Comparison of ENCODE assay signal across 31 cellular contexts in the genomic region with DNA sequence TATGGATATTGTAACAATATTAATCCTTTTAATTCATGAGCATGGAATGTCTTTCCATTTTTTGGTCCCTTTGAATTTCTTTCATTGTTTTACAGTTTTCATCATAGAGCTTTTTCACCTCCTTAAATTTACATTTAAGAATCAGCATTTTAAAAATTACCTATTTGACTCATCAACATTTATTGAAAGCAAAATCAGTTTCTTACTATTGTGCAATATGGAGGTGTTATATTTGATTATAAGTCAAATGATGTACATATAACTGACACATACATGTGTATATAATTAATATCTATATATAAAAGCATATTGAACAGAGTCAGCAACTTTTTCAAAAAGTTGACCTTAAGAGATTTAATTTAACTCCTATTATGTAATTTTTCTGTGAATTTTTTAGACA.
"Had no signal": no experiment of that assay in that cellular context is flagged by ENCODE, and none has a peak within 500 bp of the region (broad histone marks: within the 10 kb centered on the region; RNA-seq: fewer than 3 reads in every experiment).

No MANE protein-coding gene starts in this region.

- FAIRE-seq: astrocyte had no signal

- H3K36me3 ChIP-seq: adrenal gland, brain microvascular endothelial cell, breast epithelium had no signal

- H3K4me3 ChIP-seq: adrenal gland, body of pancreas, breast epithelium had no signal

- ATAC-seq: activated CD8-positive, alpha-beta T cell treated with anti-CD3 and anti-CD28 coated beads for 36 hours; activated naive CD4-positive, alpha-beta T cell treated with anti-CD3 and anti-CD28 coated beads, Interleukin-2, amount 50 U/mL, for 72 hours; activated T-cell treated with anti-CD3 and anti-CD28 coated beads, Interleukin-2, amount 50 U/mL, for 4 hours; activated T-cell treated with anti-CD3 and anti-CD28 coated beads, Interleukin-2, amount 50 U/mL, for 72 hours; activated T-helper 17 cell treated with anti-CD3 and anti-CD28 coated beads, Interleukin-2, amount 50 U/mL, for 72 hours; body of pancreas had no signal

- H3K27me3 ChIP-seq: adrenal gland, body of pancreas, brain microvascular endothelial cell, breast epithelium had no signal

- DNase-seq: activated B cell treated with CpG ODN at 0.5 μM for 24 hours; activated CD4-positive, alpha-beta memory T cell treated with anti-CD3 and anti-CD28 coated beads for 36 hours; activated CD4-positive, alpha-beta T cell treated with anti-CD3 and anti-CD28 coated beads for 4 hours; activated CD4-positive, alpha-beta T cell treated with anti-CD3 and anti-CD28 coated beads, Interleukin-2, amount 10 ng/mL, durations not matched to agents 24 days and 14 days; activated CD4-positive, alpha-beta T cell treated with anti-CD3 and anti-CD28 coated beads, Interleukin-2, amount 50 U/mL, for 1 hour; activated CD4-positive, alpha-beta T cell treated with anti-CD3 and anti-CD28 coated beads, Interleukin-2, amount 50 U/mL, for 4 hours; activated CD4-positive, CD25-positive, alpha-beta regulatory T cell treated with anti-CD3 and anti-CD28 coated beads, Interleukin-2, amount 50 U/mL, for 72 hours; activated CD8-positive, alpha-beta memory T cell treated with anti-CD3 and anti-CD28 coated beads, Interleukin-2, amount 50 U/mL, for 4 hours; activated CD8-positive, alpha-beta T cell treated with anti-CD3 and anti-CD28 coated beads for 36 hours; activated effector memory CD4-positive, alpha-beta T cell treated with anti-CD3 and anti-CD28 coated beads, Interleukin-2, amount 50 U/mL, for 16 hours; activated gamma-delta T cell treated with Interleukin-2 at 50 U/mL for 16 hours; activated naive CD4-positive, alpha-beta T cell; activated naive CD4-positive, alpha-beta T cell treated with anti-CD3 and anti-CD28 coated beads for 36 hours; activated naive CD4-positive, alpha-beta T cell treated with anti-CD3 and anti-CD28 coated beads, Interleukin-2, amount 50 U/mL, for 16 hours; activated naive CD8-positive, alpha-beta T cell treated with anti-CD3 and anti-CD28 coated beads for 36 hours; activated T-cell treated with anti-CD3 and anti-CD28 coated beads for 4 hours; activated T-cell treated with anti-CD3 and anti-CD28 coated beads, Interleukin-2, amount 50 U/mL, for 1 hour; activated T-cell treated with anti-CD3 and anti-CD28 coated beads, Interleukin-2, amount 50 U/mL, for 4 hours; activated T-cell treated with anti-CD3 and anti-CD28 coated beads, Interleukin-2, amount 50 U/mL, for 72 hours; adrenal gland; amniotic stem cell; aorta; body of pancreas; brain microvascular endothelial cell; central memory CD4-positive, alpha-beta T cell; T-helper 2 cell; T-helper 9 cell had no signal

- H3K4me1 ChIP-seq: adrenal gland, breast epithelium had no signal

- H3K27ac ChIP-seq: adrenal gland, brain microvascular endothelial cell, breast epithelium had no signal

- H3K9me3 ChIP-seq: adrenal gland, body of pancreas, breast epithelium had no signal
